1 cellular context compared by ENCODE assay signal in the genomic region with DNA sequence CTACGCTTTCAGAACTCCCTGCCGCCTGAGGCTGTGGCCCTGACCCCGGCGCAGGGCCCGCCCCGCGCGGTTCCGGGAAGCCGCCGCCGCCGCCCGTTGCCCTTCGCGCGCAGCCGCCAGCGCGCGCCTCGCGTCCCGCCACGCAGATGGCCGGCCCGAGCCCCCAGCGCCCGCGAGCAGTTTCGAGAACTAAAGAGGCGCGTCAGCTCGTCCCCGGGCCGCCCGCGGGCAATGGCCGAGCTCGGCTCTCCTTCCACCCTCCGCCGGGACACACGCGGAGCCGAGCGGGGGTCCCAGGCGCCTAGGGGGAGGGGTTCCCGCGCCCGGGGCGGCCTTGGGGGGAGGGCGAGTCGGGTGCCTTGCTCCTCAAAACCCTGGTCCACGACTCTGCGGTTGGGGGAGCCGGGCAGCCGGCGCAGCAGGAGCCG.
A peak's percentile ranks its signal among the peaks of the same experiment; 100 is the strongest.
TF ChIP-seq lines count a peak whose summit lies in the region.

No MANE protein-coding gene starts in this region.

TF ChIP-seq in HepG2, 621 proteins besides CTCF, POLR2A, EP300 and RAD21 (continued from another document and continues in another):
- TF ChIP-seq, protein P1, sequence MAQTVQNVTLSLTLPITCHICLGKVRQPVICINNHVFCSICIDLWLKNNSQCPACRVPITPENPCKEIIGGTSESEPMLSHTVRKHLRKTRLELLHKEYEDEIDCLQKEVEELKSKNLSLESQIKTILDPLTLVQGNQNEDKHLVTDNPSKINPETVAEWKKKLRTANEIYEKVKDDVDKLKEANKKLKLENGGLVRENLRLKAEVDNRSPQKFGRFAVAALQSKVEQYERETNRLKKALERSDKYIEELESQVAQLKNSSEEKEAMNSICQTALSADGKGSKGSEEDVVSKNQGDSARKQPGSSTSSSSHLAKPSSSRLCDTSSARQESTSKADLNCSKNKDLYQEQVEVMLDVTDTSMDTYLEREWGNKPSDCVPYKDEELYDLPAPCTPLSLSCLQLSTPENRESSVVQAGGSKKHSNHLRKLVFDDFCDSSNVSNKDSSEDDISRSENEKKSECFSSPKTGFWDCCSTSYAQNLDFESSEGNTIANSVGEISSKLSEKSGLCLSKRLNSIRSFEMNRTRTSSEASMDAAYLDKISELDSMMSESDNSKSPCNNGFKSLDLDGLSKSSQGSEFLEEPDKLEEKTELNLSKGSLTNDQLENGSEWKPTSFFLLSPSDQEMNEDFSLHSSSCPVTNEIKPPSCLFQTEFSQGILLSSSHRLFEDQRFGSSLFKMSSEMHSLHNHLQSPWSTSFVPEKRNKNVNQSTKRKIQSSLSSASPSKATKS (CRISPR knock-in tag; IDR thresholded peaks at IDR 0.05): no peak
- no peak for TF ChIP-seq REXO4 (CRISPR knock-in tag; IDR thresholded peaks at IDR 0.05; ENCODE audit: borderline replicate concordance)
- TF ChIP-seq ZNF781 (CRISPR knock-in tag; IDR thresholded peaks at IDR 0.05; ENCODE audit: borderline replicate concordance, not compliant biosample characterization): no peak
- no peak for TF ChIP-seq GATA4 (IDR thresholded peaks at IDR 0.05; ENCODE audit: borderline replicate concordance, low read depth)
- TF ChIP-seq PRMT3 (CRISPR knock-in tag; IDR thresholded peaks at IDR 0.05; ENCODE audit: borderline replicate concordance, low read depth): 0 out of 2 replicates have a peak, but pooled peaks have one; percentile 29
- TF ChIP-seq, protein P2, sequence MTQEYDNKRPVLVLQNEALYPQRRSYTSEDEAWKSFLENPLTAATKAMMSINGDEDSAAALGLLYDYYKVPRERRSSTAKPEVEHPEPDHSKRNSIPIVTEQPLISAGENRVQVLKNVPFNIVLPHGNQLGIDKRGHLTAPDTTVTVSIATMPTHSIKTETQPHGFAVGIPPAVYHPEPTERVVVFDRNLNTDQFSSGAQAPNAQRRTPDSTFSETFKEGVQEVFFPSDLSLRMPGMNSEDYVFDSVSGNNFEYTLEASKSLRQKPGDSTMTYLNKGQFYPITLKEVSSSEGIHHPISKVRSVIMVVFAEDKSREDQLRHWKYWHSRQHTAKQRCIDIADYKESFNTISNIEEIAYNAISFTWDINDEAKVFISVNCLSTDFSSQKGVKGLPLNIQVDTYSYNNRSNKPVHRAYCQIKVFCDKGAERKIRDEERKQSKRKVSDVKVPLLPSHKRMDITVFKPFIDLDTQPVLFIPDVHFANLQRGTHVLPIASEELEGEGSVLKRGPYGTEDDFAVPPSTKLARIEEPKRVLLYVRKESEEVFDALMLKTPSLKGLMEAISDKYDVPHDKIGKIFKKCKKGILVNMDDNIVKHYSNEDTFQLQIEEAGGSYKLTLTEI (CRISPR knock-in tag; conservative IDR thresholded peaks at IDR 0.05): no peak
- TF ChIP-seq ZNF224 (CRISPR knock-in tag; IDR thresholded peaks at IDR 0.05): 0 out of 2 replicates have a peak, but pooled peaks have one; percentile 5
- no peak for TF ChIP-seq ZNF329 (CRISPR knock-in tag; IDR thresholded peaks at IDR 0.05; ENCODE audit: low read depth)
- no peak for TF ChIP-seq ZKSCAN5 (CRISPR knock-in tag; IDR thresholded peaks at IDR 0.05)
- TF ChIP-seq KAT7 (CRISPR knock-in tag; IDR thresholded peaks at IDR 0.05; ENCODE audit: borderline replicate concordance): no peak
- 0 out of 2 replicates have a peak, but pooled peaks have one; percentile 24 for TF ChIP-seq PAF1 (CRISPR knock-in tag; IDR thresholded peaks at IDR 0.05)
- TF ChIP-seq MED13 (CRISPR knock-in tag; IDR thresholded peaks at IDR 0.05): 0 out of 2 replicates have a peak, but pooled peaks have one; percentile 10
- TF ChIP-seq ZNF615 (CRISPR knock-in tag; IDR thresholded peaks at IDR 0.05; ENCODE audit: borderline replicate concordance): no peak
- no peak for TF ChIP-seq FOXC1 (CRISPR knock-in tag; IDR thresholded peaks at IDR 0.05; ENCODE audit: borderline replicate concordance)
- TF ChIP-seq, protein P3, sequence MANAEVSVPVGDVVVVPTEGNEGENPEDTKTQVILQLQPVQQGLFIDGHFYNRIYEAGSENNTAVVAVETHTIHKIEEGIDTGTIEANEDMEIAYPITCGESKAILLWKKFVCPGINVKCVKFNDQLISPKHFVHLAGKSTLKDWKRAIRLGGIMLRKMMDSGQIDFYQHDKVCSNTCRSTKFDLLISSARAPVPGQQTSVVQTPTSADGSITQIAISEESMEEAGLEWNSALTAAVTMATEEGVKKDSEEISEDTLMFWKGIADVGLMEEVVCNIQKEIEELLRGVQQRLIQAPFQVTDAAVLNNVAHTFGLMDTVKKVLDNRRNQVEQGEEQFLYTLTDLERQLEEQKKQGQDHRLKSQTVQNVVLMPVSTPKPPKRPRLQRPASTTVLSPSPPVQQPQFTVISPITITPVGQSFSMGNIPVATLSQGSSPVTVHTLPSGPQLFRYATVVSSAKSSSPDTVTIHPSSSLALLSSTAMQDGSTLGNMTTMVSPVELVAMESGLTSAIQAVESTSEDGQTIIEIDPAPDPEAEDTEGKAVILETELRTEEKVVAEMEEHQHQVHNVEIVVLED (CRISPR knock-in tag; IDR thresholded peaks at IDR 0.05; ENCODE audit: borderline replicate concordance): peak; percentile 44; the same call in 1 of the 2 replicates
- TF ChIP-seq ZNF20 (CRISPR knock-in tag; IDR thresholded peaks at IDR 0.05): no peak
- no peak for TF ChIP-seq NCOA5 (CRISPR knock-in tag; IDR thresholded peaks at IDR 0.05)
- TF ChIP-seq, protein P4, sequence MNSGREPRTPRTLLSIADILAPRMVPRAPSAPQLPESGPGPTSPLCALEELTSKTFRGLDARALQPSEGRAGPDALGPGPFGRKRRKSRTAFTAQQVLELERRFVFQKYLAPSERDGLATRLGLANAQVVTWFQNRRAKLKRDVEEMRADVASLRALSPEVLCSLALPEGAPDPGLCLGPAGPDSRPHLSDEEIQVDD (CRISPR knock-in tag; IDR thresholded peaks at IDR 0.05; ENCODE audit: borderline replicate concordance): no peak
- TF ChIP-seq, protein P5, sequence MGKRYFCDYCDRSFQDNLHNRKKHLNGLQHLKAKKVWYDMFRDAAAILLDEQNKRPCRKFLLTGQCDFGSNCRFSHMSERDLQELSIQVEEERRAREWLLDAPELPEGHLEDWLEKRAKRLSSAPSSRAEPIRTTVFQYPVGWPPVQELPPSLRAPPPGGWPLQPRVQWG (CRISPR knock-in tag; IDR thresholded peaks at IDR 0.05; ENCODE audit: borderline replicate concordance, low read depth): no peak
- TF ChIP-seq ZSCAN22 (CRISPR knock-in tag; IDR thresholded peaks at IDR 0.05): no peak
- TF ChIP-seq ZNF253 (CRISPR knock-in tag; IDR thresholded peaks at IDR 0.05; ENCODE audit: borderline replicate concordance): no peak
- TF ChIP-seq ZNF780A (CRISPR knock-in tag; IDR thresholded peaks at IDR 0.05): no peak
- TF ChIP-seq, protein P6, sequence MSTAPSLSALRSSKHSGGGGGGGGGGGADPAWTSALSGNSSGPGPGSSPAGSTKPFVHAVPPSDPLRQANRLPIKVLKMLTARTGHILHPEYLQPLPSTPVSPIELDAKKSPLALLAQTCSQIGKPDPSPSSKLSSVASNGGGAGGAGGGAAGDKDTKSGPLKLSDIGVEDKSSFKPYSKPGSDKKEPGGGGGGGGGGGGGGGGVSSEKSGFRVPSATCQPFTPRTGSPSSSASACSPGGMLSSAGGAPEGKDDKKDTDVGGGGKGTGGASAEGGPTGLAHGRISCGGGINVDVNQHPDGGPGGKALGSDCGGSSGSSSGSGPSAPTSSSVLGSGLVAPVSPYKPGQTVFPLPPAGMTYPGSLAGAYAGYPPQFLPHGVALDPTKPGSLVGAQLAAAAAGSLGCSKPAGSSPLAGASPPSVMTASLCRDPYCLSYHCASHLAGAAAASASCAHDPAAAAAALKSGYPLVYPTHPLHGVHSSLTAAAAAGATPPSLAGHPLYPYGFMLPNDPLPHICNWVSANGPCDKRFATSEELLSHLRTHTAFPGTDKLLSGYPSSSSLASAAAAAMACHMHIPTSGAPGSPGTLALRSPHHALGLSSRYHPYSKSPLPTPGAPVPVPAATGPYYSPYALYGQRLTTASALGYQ (CRISPR knock-in tag; IDR thresholded peaks at IDR 0.05): no peak; the same call in 1 of the 2 replicates
- TF ChIP-seq ZSCAN21 (CRISPR knock-in tag; IDR thresholded peaks at IDR 0.05; ENCODE audit: borderline replicate concordance): no peak
- no peak for TF ChIP-seq ZFP36L1 (CRISPR knock-in tag; IDR thresholded peaks at IDR 0.05)
- TF ChIP-seq, protein P7, sequence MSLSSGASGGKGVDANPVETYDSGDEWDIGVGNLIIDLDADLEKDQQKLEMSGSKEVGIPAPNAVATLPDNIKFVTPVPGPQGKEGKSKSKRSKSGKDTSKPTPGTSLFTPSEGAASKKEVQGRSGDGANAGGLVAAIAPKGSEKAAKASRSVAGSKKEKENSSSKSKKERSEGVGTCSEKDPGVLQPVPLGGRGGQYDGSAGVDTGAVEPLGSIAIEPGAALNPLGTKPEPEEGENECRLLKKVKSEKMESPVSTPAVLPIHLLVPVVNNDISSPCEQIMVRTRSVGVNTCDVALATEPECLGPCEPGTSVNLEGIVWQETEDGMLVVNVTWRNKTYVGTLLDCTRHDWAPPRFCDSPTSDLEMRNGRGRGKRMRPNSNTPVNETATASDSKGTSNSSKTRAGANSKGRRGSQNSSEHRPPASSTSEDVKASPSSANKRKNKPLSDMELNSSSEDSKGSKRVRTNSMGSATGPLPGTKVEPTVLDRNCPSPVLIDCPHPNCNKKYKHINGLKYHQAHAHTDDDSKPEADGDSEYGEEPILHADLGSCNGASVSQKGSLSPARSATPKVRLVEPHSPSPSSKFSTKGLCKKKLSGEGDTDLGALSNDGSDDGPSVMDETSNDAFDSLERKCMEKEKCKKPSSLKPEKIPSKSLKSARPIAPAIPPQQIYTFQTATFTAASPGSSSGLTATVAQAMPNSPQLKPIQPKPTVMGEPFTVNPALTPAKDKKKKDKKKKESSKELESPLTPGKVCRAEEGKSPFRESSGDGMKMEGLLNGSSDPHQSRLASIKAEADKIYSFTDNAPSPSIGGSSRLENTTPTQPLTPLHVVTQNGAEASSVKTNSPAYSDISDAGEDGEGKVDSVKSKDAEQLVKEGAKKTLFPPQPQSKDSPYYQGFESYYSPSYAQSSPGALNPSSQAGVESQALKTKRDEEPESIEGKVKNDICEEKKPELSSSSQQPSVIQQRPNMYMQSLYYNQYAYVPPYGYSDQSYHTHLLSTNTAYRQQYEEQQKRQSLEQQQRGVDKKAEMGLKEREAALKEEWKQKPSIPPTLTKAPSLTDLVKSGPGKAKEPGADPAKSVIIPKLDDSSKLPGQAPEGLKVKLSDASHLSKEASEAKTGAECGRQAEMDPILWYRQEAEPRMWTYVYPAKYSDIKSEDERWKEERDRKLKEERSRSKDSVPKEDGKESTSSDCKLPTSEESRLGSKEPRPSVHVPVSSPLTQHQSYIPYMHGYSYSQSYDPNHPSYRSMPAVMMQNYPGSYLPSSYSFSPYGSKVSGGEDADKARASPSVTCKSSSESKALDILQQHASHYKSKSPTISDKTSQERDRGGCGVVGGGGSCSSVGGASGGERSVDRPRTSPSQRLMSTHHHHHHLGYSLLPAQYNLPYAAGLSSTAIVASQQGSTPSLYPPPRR (CRISPR knock-in tag; IDR thresholded peaks at IDR 0.05; ENCODE audit: borderline replicate concordance): no peak
- no peak for TF ChIP-seq ZNF441 (CRISPR knock-in tag; IDR thresholded peaks at IDR 0.05; ENCODE audit: borderline replicate concordance)
- TF ChIP-seq ZNF75D (CRISPR knock-in tag; IDR thresholded peaks at IDR 0.05; ENCODE audit: borderline replicate concordance): no peak
- TF ChIP-seq ARNT (IDR thresholded peaks at IDR 0.05): no peak
- TF ChIP-seq CHD2 (IDR thresholded peaks at IDR 0.05; ENCODE audit: low read depth, low read length): 0 out of 2 replicates have a peak, but pooled peaks have one; percentile 8
- TF ChIP-seq, protein P8, sequence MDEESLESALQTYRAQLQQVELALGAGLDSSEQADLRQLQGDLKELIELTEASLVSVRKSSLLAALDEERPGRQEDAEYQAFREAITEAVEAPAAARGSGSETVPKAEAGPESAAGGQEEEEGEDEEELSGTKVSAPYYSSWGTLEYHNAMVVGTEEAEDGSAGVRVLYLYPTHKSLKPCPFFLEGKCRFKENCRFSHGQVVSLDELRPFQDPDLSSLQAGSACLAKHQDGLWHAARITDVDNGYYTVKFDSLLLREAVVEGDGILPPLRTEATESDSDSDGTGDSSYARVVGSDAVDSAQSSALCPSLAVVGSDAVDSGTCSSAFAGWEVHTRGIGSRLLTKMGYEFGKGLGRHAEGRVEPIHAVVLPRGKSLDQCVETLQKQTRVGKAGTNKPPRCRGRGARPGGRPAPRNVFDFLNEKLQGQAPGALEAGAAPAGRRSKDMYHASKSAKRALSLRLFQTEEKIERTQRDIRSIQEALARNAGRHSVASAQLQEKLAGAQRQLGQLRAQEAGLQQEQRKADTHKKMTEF (CRISPR knock-in tag; IDR thresholded peaks at IDR 0.05): no peak
- TF ChIP-seq RARG (CRISPR knock-in tag; IDR thresholded peaks at IDR 0.05; ENCODE audit: low read depth): no peak
- TF ChIP-seq HNRNPUL1 (IDR thresholded peaks at IDR 0.05; ENCODE audit: low read depth, low read length): no peak
- TF ChIP-seq ZNF792 (CRISPR knock-in tag; IDR thresholded peaks at IDR 0.05): no peak
- TF ChIP-seq ATF1 (CRISPR knock-in tag; IDR thresholded peaks at IDR 0.05): no peak
- no peak for TF ChIP-seq HOXD1 (CRISPR knock-in tag; IDR thresholded peaks at IDR 0.05)
- no peak for TF ChIP-seq ZSCAN31 (CRISPR knock-in tag; IDR thresholded peaks at IDR 0.05; ENCODE audit: low read depth)
- no peak for TF ChIP-seq ZNF333 (CRISPR knock-in tag; IDR thresholded peaks at IDR 0.05; ENCODE audit: borderline replicate concordance)
- TF ChIP-seq, protein P9, sequence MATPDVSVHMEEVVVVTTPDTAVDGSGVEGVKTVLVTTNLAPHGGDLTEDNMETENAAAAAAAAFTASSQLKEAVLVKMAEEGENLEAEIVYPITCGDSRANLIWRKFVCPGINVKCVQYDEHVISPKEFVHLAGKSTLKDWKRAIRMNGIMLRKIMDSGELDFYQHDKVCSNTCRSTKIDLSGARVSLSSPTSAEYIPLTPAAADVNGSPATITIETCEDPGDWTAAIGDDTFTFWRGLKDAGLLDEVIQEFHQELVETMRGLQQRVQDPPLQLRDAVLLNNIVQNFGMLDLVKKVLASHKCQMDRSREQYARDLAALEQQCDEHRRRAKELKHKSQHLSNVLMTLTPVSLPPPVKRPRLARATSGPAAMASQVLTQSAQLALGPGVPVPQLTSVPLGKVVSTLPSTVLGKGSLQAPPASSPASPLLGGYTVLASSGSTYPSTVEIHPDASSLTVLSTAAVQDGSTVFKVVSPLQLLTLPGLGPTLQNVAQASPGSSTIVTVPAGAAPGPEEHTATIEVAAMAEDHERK (CRISPR knock-in tag; IDR thresholded peaks at IDR 0.05; ENCODE audit: low read depth): no peak
- TF ChIP-seq ARNT2 (CRISPR knock-in tag; IDR thresholded peaks at IDR 0.05; ENCODE audit: low read depth): no peak
- TF ChIP-seq ZNF33B (CRISPR knock-in tag; IDR thresholded peaks at IDR 0.05): no peak
- TF ChIP-seq SCMH1 (CRISPR knock-in tag; IDR thresholded peaks at IDR 0.05; ENCODE audit: borderline replicate concordance): no peak
- TF ChIP-seq TMF1 (CRISPR knock-in tag; IDR thresholded peaks at IDR 0.05; ENCODE audit: low read depth): peak; percentile 27; the same call in 1 of the 2 replicates
- no peak for TF ChIP-seq ZNF883 (CRISPR knock-in tag; IDR thresholded peaks at IDR 0.05; ENCODE audit: not compliant biosample characterization)
